In genomic region chrX:16479206-16479869, GRCh38 we compare ENCODE assay signal across 12 cellular contexts.
DNase-seq lines count a peak whose midpoint lies in the region; ATAC-seq and TF ChIP-seq lines count a peak whose summit lies in the region.
"Had no signal": no experiment of that assay in that cellular context is flagged by ENCODE, and none has a peak within 500 bp of the region (broad histone marks: within the 10 kb centered on the region; RNA-seq: fewer than 3 reads in every experiment).

No MANE protein-coding gene starts in this region.

- no peak overlapping the region for H3K9ac ChIP-seq in adipocyte (ENCODE audit: low read length)
- no peak overlapping the region for H3K9ac ChIP-seq in mesendoderm (ENCODE audit: low read length)

- ATAC-seq in HG03571 (IDR thresholded peaks at IDR 0.05; ENCODE audit: unreplicated experiment) (no peak), HG02884 (IDR thresholded peaks at IDR 0.05; ENCODE audit: unreplicated experiment) (no peak)
- ATAC-seq: effector memory CD8-positive, alpha-beta T cell had no signal

- H3K4me2 ChIP-seq in hepatocyte (peak overlapping the region; percentile 48), mesendoderm (ENCODE audit: low read length) (no peak overlapping the region)

- no peaks in the 10 kb centered on the region for H4K20me1 ChIP-seq in hepatocyte (ENCODE audit: insufficient read depth, poor library complexity, severe bottlenecking)

- H3K79me1 ChIP-seq in mesendoderm (ENCODE audit: low read length), result no peaks in the 10 kb centered on the region

- H4K8ac ChIP-seq in mesendoderm (ENCODE audit: low read depth, low read length), result no peak overlapping the region

- H2BK5ac ChIP-seq in mesendoderm (ENCODE audit: low read length), result no peak overlapping the region

- DNase-seq in AG08395 (ENCODE audit: low spot score) (peak; percentile 15), HPDE6-E6E7 (ENCODE audit: extremely low spot score) (peak; percentile 66), adipocyte (ENCODE audit: low read depth) (peak; percentile 22), hepatocyte (ENCODE audit: low spot score) (peak; percentile 34), mesendoderm (no peak)
- DNase-seq in activated CD4-positive, alpha-beta T cell treated with anti-CD3 and anti-CD28 coated beads, Interleukin-2, amount 50 U/mL, for 1 hour, result no peak
- DNase-seq: CD8-positive, alpha-beta memory T cell; effector memory CD8-positive, alpha-beta T cell; Kasumi-1; NCI-H2227 treated with DMSO at 0.1 percent for 48 hours had no signal

- H2BK15ac ChIP-seq in mesendoderm (replicated peaks; ENCODE audit: low read depth), result no peak overlapping the region

- no peak overlapping the region for H4K5ac ChIP-seq in mesendoderm (ENCODE audit: low read length)

- H3K27ac ChIP-seq in hepatocyte (peak overlapping the region; percentile 58), mesendoderm (ENCODE audit: low read depth, low read length) (no peak overlapping the region)

- H3K79me2 ChIP-seq in hepatocyte (no peaks in the 10 kb centered on the region), mesendoderm (ENCODE audit: control insufficient read depth, insufficient read depth, low read length) (no peaks in the 10 kb centered on the region)

- H2AFZ ChIP-seq in hepatocyte, result no peak overlapping the region

- H3K4me3 ChIP-seq in adipocyte (ENCODE audit: low read length) (peak overlapping the region; percentile 20), hepatocyte (no peak overlapping the region), mesendoderm (ENCODE audit: low read length) (no peak overlapping the region)

- H2BK120ac ChIP-seq in mesendoderm (ENCODE audit: low read depth, low read length), result no peak overlapping the region

- H3K4me1 ChIP-seq in adipocyte (ENCODE audit: control insufficient read depth, insufficient read depth, low read length) (peaks cover 5% of the 10 kb centered on the region), hepatocyte (ENCODE audit: insufficient read depth) (no peaks in the 10 kb centered on the region), mesendoderm (ENCODE audit: control insufficient read depth, low read depth, low read length) (no peaks in the 10 kb centered on the region)

- H3K9me2 ChIP-seq in hepatocyte (replicated peaks; ENCODE audit: insufficient read depth), result no peaks in the 10 kb centered on the region

- no peak overlapping the region for H3K4ac ChIP-seq in mesendoderm (ENCODE audit: low read depth, low read length)

- no peak overlapping the region for H3K18ac ChIP-seq in mesendoderm (ENCODE audit: low read length)

- no peaks in the 10 kb centered on the region for H3K27me3 ChIP-seq in adipocyte (replicated peaks; ENCODE audit: control insufficient read depth, insufficient read depth, low read length)
- H3K27me3 ChIP-seq in hepatocyte, result no peaks in the 10 kb centered on the region
- H3K27me3 ChIP-seq in mesendoderm (ENCODE audit: insufficient read depth, low read length, poor library complexity), result no peaks in the 10 kb centered on the region

- no peak overlapping the region for H2AK5ac ChIP-seq in mesendoderm (ENCODE audit: low read length)

- H3K9me3 ChIP-seq in adipocyte (ENCODE audit: control insufficient read depth, low read length) (peaks cover 3% of the 10 kb centered on the region), hepatocyte (ENCODE audit: low read depth) (no peaks in the 10 kb centered on the region)

- no peaks in the 10 kb centered on the region for H3K36me3 ChIP-seq in adipocyte (ENCODE audit: control insufficient read depth, insufficient read depth, low read length, severe bottlenecking)
- no peaks in the 10 kb centered on the region for H3K36me3 ChIP-seq in hepatocyte (replicated peaks; ENCODE audit: insufficient read depth, low read depth)
- no peaks in the 10 kb centered on the region for H3K36me3 ChIP-seq in mesendoderm (ENCODE audit: control insufficient read depth, insufficient read depth, low read length)

- 63% methylated on average over 5 of the region's 5 CpGs for WGBS in hepatocyte (ENCODE audit: low lambda C conversion rate, missing lambda C conversion rate)
- WGBS in mesendoderm (ENCODE audit: extremely low coverage, insufficient coverage, low lambda C conversion rate), result no CpG with 5 or more reads among the region's 5 CpGs

- no peak for TF ChIP-seq CTCF in hepatocyte (IDR thresholded peaks at IDR 0.05; ENCODE audit: poor library complexity)

- H3K23ac ChIP-seq in mesendoderm (ENCODE audit: low read length), result no peak overlapping the region

- H3K56ac ChIP-seq in mesendoderm (ENCODE audit: low read length), result no peak overlapping the region

Comparison
In these comparisons a context has a peak if more than half of its experiments do, and no peak if none do; other contexts are left out.
1. DNase-seq: peak in AG08395 (single experiment), HPDE6-E6E7 (single experiment), adipocyte (single experiment) and hepatocyte (single experiment); none in mesendoderm (single experiment) and activated CD4-positive, alpha-beta T cell treated with anti-CD3 and anti-CD28 coated beads, Interleukin-2, amount 50 U/mL, for 1 hour (single experiment).